Comparison of ENCODE assay signal across 9 cellular contexts in the genomic region with DNA sequence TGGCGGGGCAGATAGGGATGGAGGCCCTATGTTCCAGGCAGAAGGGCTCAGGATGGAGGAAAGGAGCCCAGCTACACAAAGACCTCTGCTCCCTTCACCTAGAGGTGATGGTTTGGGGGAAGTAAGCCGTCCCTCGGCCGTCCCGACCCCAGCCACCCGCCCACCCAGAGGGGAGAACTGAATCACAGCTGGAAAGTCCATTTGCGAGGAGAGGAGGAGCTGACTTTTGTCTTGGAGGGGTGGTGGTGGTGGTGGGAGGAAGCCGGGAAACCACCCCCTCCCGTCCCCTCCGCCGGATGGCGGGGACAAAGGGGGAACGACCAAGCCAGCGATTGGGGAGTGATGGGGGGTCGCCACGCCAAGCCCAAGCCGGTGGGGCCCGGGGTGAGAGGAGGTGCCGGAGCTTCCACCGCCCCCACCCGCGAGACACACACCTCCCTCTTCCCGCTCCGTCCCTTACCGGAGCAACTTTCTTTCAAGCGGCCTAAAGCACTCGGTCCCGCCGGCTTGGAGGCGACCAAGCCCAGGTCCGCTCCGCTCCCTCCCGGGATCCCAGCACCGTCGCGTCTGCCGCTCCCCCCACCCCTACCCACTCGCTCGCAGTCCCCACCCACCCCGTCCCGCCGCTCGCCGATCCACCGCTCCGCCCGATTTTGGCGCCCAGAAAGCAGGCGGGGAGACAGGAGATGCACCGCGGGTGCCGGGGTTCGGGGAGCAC. TPM values are rescaled to one million over a fixed set of nuclear protein-coding genes. Genes with fewer than 3 reads are reported as not detected.
DNase-seq lines count a peak whose midpoint lies in the region; FAIRE-seq and TF ChIP-seq lines count a peak whose summit lies in the region.
"Had no signal": no experiment of that assay in that cellular context is flagged by ENCODE, and none has a peak within 500 bp of the region (broad histone marks: within the 10 kb centered on the region; RNA-seq: fewer than 3 reads in every experiment).

No MANE protein-coding gene starts in this region.

- peak overlapping the region; percentile 90 for H3K4me3 ChIP-seq in brain microvascular endothelial cell (ENCODE audit: low read depth, low read length)

- H3K27ac ChIP-seq in brain microvascular endothelial cell, result peak overlapping the region; percentile 67
- H3K27ac ChIP-seq in layer of hippocampus (ENCODE audit: low read depth, low read length), result peak overlapping the region; percentile 97

- FAIRE-seq in HTR-8/SVneo (lab: Jason Lieb, UNC), result no peak

- H3K27me3 ChIP-seq in brain microvascular endothelial cell (replicated peaks) (no peaks in the 10 kb centered on the region), layer of hippocampus (ENCODE audit: control insufficient read depth, insufficient read depth, low read length) (no peaks in the 10 kb centered on the region)

- peaks cover 4% of the 10 kb centered on the region for H3K36me3 ChIP-seq in brain microvascular endothelial cell (replicated peaks)

- TF ChIP-seq CTCF in brain microvascular endothelial cell (IDR thresholded peaks at IDR 0.05; ENCODE audit: low read depth, low read length, missing control alignments), result no peak

- in situ Hi-C loops in brain microvascular endothelial cell (cut with HindIII; ENCODE audit: low pct_ligation_motif_present, low sequenced_read_pairs), result no loop called here

- DNase-seq in activated CD4-positive, alpha-beta T cell treated with anti-CD3 and anti-CD28 coated beads for 1 hour, result peak; percentile 54
- DNase-seq in activated CD4-positive, alpha-beta T cell treated with anti-CD3 and anti-CD28 coated beads, Interleukin-2, amount 50 U/mL, for 1 hour, result no peak
- DNase-seq in T-helper 2 cell (peak in 4 of 5 experiments; percentile 26 to 60 (median 34)), brain microvascular endothelial cell (no peak), HTR-8/SVneo (ENCODE audit: insufficient read length, low spot score) (no peak), occipital lobe (lab: John Stamatoyannopoulos, UW) (no peak)
- DNase-seq in stimulated activated CD4-positive, alpha-beta T cell treated with anti-CD3 and anti-CD28 coated beads, Interleukin-2, amount 100 ng/mL, for 4 hours (ENCODE audit: low read depth), result peak; percentile 78

RNA-seq across cellular contexts. Expression of a gene that starts 0.6 kb away (rescaled TPM):
- 129 TPM for total RNA-seq in occipital lobe

RNA-seq across cellular contexts. Expression of a gene that starts 36.3 kb away (rescaled TPM):
- total RNA-seq in occipital lobe, result not detected
- total RNA-seq: subcutaneous adipose tissue had no signal

RNA-seq across cellular contexts. Expression of a gene that starts 43.0 kb away (rescaled TPM):
- 193 TPM for total RNA-seq in occipital lobe

RNA-seq across cellular contexts. Expression of a gene that starts 43.6 kb away (rescaled TPM):
- total RNA-seq in occipital lobe, result 37.6 TPM

Comparison
In these comparisons a context has a peak if more than half of its experiments do, and no peak if none do; other contexts are left out.
1. DNase-seq: peak in activated CD4-positive, alpha-beta T cell treated with anti-CD3 and anti-CD28 coated beads for 1 hour (single experiment), T-helper 2 cell (4 of 5) and stimulated activated CD4-positive, alpha-beta T cell treated with anti-CD3 and anti-CD28 coated beads, Interleukin-2, amount 100 ng/mL, for 4 hours (single experiment); none in activated CD4-positive, alpha-beta T cell treated with anti-CD3 and anti-CD28 coated beads, Interleukin-2, amount 50 U/mL, for 1 hour (single experiment), brain microvascular endothelial cell (single experiment), HTR-8/SVneo (single experiment) and occipital lobe (single experiment).